In the genomic region with DNA sequence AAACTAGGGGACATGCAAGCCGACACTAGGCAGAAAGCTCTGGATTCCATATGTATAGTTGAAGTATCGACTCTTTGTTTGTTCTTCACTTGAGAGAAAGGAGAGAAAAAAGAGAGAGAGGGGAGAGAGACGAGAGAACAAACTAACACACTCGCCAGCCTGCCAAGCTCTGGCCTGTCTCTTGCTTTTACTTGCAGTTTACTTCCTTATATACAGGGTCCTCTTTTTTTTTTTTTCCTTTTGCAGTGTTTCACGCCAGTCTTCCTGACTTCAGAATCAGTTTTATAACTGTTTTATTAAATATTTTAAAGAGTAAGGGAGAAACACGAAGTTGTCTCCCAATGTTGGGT, we compare ENCODE assay signal across 1 cellular context.
TF ChIP-seq lines count a peak whose summit lies in the region.

No MANE protein-coding gene starts in this region.

TF ChIP-seq in H1, 55 proteins besides CTCF, POLR2A, EP300 and RAD21 (continued from another document):
- TF ChIP-seq USF2 (IDR thresholded peaks at IDR 0.05; ENCODE audit: low read length) (no peak), SAP30 (IDR thresholded peaks at IDR 0.05; ENCODE audit: insufficient read depth, insufficient replicate concordance, low read length) (no peak), JUN (IDR thresholded peaks at IDR 0.05; ENCODE audit: low read depth, low read length) (no peak), TAF7 (optimal IDR thresholded peaks at IDR 0.05; ENCODE audit: borderline replicate concordance, low read depth, low read length) (no peak), SRF (IDR thresholded peaks at IDR 0.05; ENCODE audit: low read depth, low read length) (no peak), GTF2F1 (IDR thresholded peaks at IDR 0.05; ENCODE audit: borderline replicate concordance, low read depth, low read length) (no peak), ATF3 (IDR thresholded peaks at IDR 0.05; ENCODE audit: insufficient read depth, low read depth, low read length) (no peak), SP4 (IDR thresholded peaks at IDR 0.05; ENCODE audit: low read length) (no peak), CHD2 (IDR thresholded peaks at IDR 0.05; ENCODE audit: low read length) (no peak), CBX8 (IDR thresholded peaks at IDR 0.05; ENCODE audit: borderline replicate concordance, low read depth, low read length) (no peak), TAF1 (IDR thresholded peaks at IDR 0.05; ENCODE audit: low read depth, low read length) (no peak), TEAD4 (IDR thresholded peaks at IDR 0.05; ENCODE audit: low read depth, low read length) (no peak)
